In genomic region chr5:14342306-14342705, GRCh38 we compare ENCODE assay signal across 9 cellular contexts.
DNase-seq lines count a peak whose midpoint lies in the region; ATAC-seq, FAIRE-seq and TF ChIP-seq lines count a peak whose summit lies in the region.
"Had no signal": no experiment of that assay in that cellular context is flagged by ENCODE, and none has a peak within 500 bp of the region (broad histone marks: within the 10 kb centered on the region; RNA-seq: fewer than 3 reads in every experiment).

No MANE protein-coding gene starts in this region.

- CTCF ChIA-PET in K562 (lab: Yijun Ruan, JAX; ENCODE audit: low intra/inter-chr PET ratio) = no interaction called here

- no peaks in the 10 kb centered on the region for H3K9me3 Mint-ChIP-seq in stimulated activated naive B cell treated with anti-CD40 and anti-IgM and Interleukin-4, amounts not matched to agents 10 μg/mL and 1 μg/mL and 100 μg/mL, for 72 hours

- H3K4me2 ChIP-seq in K562 (ENCODE audit: insufficient read depth, low read length) = no peak overlapping the region

- in situ Hi-C loops in K562 (cut with MboI) (no loop called here), ACHN (cut with HindIII; ENCODE audit: low pct_ligation_motif_present, low pct_unique_long_range_greater_than_20kb, low sequenced_read_pairs) (no loop called here)

- H3K4me1 Mint-ChIP-seq in stimulated activated naive B cell treated with anti-CD40 and anti-IgM and Interleukin-4, amounts not matched to agents 10 μg/mL and 1 μg/mL and 100 μg/mL, for 72 hours = peaks cover 24 to 45% of the 10 kb centered on the region in 2 donors

- no peak for FAIRE-seq in K562 (lab: Jason Lieb, UNC)

- intact Hi-C loops in Right ventricle myocardium inferior (cut with DNase I) (no loop called here), K562 (cut with micrococcal nuclease) (no loop called here)

- H3K79me2 ChIP-seq in K562 (ENCODE audit: control insufficient read depth, insufficient read depth, low read length) = no peaks in the 10 kb centered on the region

- no peaks in the 10 kb centered on the region for H3K9me1 ChIP-seq in K562 (ENCODE audit: control insufficient read depth, insufficient read depth, low read length)

- TF ChIP-seq POLR2A in K562 (conservative IDR thresholded peaks at IDR 0.05) = no peak

- H3K9ac ChIP-seq in K562 (ENCODE audit: insufficient read depth in 1 of 2, low read depth in 2 of 2, low read length in 2 of 2) = no peak overlapping the region

- H3K27ac ChIP-seq in right atrium auricular region (no peak overlapping the region), K562 (ENCODE audit: extremely low read depth, low read depth, low read length) (no peak overlapping the region)
- H3K27ac ChIP-seq: C4-2B had no signal

- no peak overlapping the region for H2AFZ ChIP-seq in K562 (ENCODE audit: low read depth, low read length)

- H3K4me3 ChIP-seq in right atrium auricular region (no peak overlapping the region), K562 (no peak overlapping the region)

- H3K36me3 Mint-ChIP-seq in stimulated activated naive B cell treated with anti-CD40 and anti-IgM and Interleukin-4, amounts not matched to agents 10 μg/mL and 1 μg/mL and 100 μg/mL, for 72 hours = peaks cover 28 to 53% of the 10 kb centered on the region in 2 donors

- H3K27me3 ChIP-seq in right atrium auricular region (no peaks in the 10 kb centered on the region), K562 (ENCODE audit: control insufficient read depth in 2 of 2, insufficient read depth in 2 of 2, low read length in 2 of 2) (peaks cover 3 to 30% of the 10 kb centered on the region in 2 experiments; a peak in 3 of 5 replicates)

- H3K27ac Mint-ChIP-seq in stimulated activated naive B cell treated with anti-CD40 and anti-IgM and Interleukin-4, amounts not matched to agents 10 μg/mL and 1 μg/mL and 100 μg/mL, for 72 hours = no peak overlapping the region

- POLR2A ChIA-PET in K562 (lab: Yijun Ruan, JAX) = no interaction called here

- TF ChIP-seq CTCF in right atrium auricular region (IDR thresholded peaks at IDR 0.05) (no peak), K562 (IDR thresholded peaks at IDR 0.05 in 2 of 3, conservative IDR thresholded peaks at IDR 0.05 in 1 of 3; ENCODE audit: insufficient read depth in 2 of 3, low read depth in 1 of 3, low read length in 3 of 3) (no peak)

- TF ChIP-seq EP300 in K562 (IDR thresholded peaks at IDR 0.05; ENCODE audit: low read length) = no peak

- no peaks in the 10 kb centered on the region; the same call in 1 of the 2 replicates for H4K20me1 ChIP-seq in K562 (replicated peaks; ENCODE audit: control insufficient read depth, insufficient read depth, low read length)

- H3K9me3 ChIP-seq in right atrium auricular region = no peaks in the 10 kb centered on the region
- no peaks in the 10 kb centered on the region for H3K9me3 ChIP-seq in K562 (replicated peaks; ENCODE audit: control insufficient read depth, insufficient read depth, low read depth, low read length)

- no peaks in the 10 kb centered on the region for H3K27me3 Mint-ChIP-seq in stimulated activated naive B cell treated with anti-CD40 and anti-IgM and Interleukin-4, amounts not matched to agents 10 μg/mL and 1 μg/mL and 100 μg/mL, for 72 hours

- peaks cover 37% of the 10 kb centered on the region for H3K36me3 ChIP-seq in right atrium auricular region
- H3K36me3 ChIP-seq in K562 (ENCODE audit: control insufficient read depth, insufficient read depth, low read length) = no peaks in the 10 kb centered on the region

- peak overlapping the region in 1 of 2 donors; percentile 1 for H3K4me3 Mint-ChIP-seq in stimulated activated naive B cell treated with anti-CD40 and anti-IgM and Interleukin-4, amounts not matched to agents 10 μg/mL and 1 μg/mL and 100 μg/mL, for 72 hours

- no TSS peak for BruUV-seq in K562 (replicated peaks; lab: Mats Ljungman, UMichigan)

- no peak for TF ChIP-seq RAD21 in K562 (CRISPR knock-in tag; conservative IDR thresholded peaks at IDR 0.05 in 1 of 2, IDR thresholded peaks at IDR 0.05 in 1 of 2)

- H3K4me1 ChIP-seq in right atrium auricular region = peaks cover 0 to 8% of the 10 kb centered on the region in 2 donors
- no peaks in the 10 kb centered on the region for H3K4me1 ChIP-seq in K562 (replicated peaks in 1 of 2; ENCODE audit: control insufficient read depth in 2 of 2, insufficient read depth in 2 of 2, low read length in 2 of 2)

- DNase-seq in Right ventricle myocardium inferior (ENCODE audit: missing footprints) = no peak
- no peak for DNase-seq in right atrium auricular region (ENCODE audit: low spot score)
- no peak for DNase-seq in K562 (ENCODE audit: extremely low read depth in 1 of 4, low spot score in 3 of 4)
- DNase-seq in stimulated activated naive B cell treated with anti-CD40 and anti-IgM and Interleukin-4, amounts not matched to agents 10 μg/mL and 1 μg/mL and 100 μg/mL, for 72 hours = peak; percentile 56
- no peak for DNase-seq in cerebellum (ENCODE audit: low spot score)
- no peak for DNase-seq in NCI-H1436 (lab: John Stamatoyannopoulos, UW)
- DNase-seq in ACHN = no peak

- ATAC-seq in Right ventricle myocardium inferior (peak; percentile 56), HG02981 (IDR thresholded peaks at IDR 0.05; ENCODE audit: unreplicated experiment) (peak; percentile 95), K562 (no peak)
- ATAC-seq in stimulated activated naive B cell treated with anti-CD40 and anti-IgM and Interleukin-4, amounts not matched to agents 10 μg/mL and 1 μg/mL and 100 μg/mL, for 72 hours (replicated peaks) = peak; percentile 100

- 0% methylated on average over 3 of the region's 3 CpGs for WGBS in K562 (ENCODE audit: insufficient coverage, low coverage, missing lambda C conversion rate)

TF ChIP-seq in K562, 482 proteins besides CTCF, POLR2A, EP300 and RAD21:
- no peak for TF ChIP-seq ARID1B (IDR thresholded peaks at IDR 0.05)
- no peak for TF ChIP-seq ZNF696 (CRISPR knock-in tag; conservative IDR thresholded peaks at IDR 0.05)
- no peak for TF ChIP-seq BRF2 (IDR thresholded peaks at IDR 0.05; ENCODE audit: borderline replicate concordance, insufficient read depth, insufficient read length)
- TF ChIP-seq SPI1 (IDR thresholded peaks at IDR 0.05; ENCODE audit: borderline replicate concordance, low read depth, low read length) = 0 out of 2 replicates have a peak, but pooled peaks have one; percentile 10
- TF ChIP-seq NKRF (IDR thresholded peaks at IDR 0.05; ENCODE audit: borderline replicate concordance) = no peak
